In the genomic region with DNA sequence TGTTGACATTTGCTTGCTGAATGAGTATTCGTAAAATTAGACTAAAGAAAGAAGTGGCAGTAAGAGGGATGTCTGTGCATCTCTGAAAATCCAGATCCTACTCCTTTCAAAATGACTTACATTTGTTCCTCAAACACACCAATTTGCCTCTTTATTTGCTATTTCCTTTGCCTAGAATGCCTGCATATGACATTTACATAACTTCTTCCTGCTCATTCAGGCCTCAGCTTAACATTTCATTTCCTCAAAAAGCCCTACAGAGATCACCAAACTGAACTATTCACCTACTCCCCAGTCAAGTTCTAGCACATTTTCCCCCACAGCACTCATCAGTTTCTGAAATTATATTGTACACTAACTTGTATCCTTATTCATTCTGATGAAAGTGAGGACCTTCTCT, we compare ENCODE assay signal across 16 cellular contexts.
DNase-seq lines count a peak whose midpoint lies in the region; ATAC-seq and TF ChIP-seq lines count a peak whose summit lies in the region.
"Had no signal": no experiment of that assay in that cellular context is flagged by ENCODE, and none has a peak within 500 bp of the region (broad histone marks: within the 10 kb centered on the region; RNA-seq: fewer than 3 reads in every experiment).

No MANE protein-coding gene starts in this region.

- no peaks in the 10 kb centered on the region for H3K9me2 ChIP-seq in Karpas-422 (replicated peaks; ENCODE audit: insufficient read depth, low read length)

- TF ChIP-seq CTCF in endodermal cell (conservative IDR thresholded peaks at IDR 0.05): no peak

- no peak overlapping the region for H3K4me3 Mint-ChIP-seq in endodermal cell
- H3K4me3 Mint-ChIP-seq: B cell; CD4-positive, alpha-beta T cell had no signal

- H3K4me3 ChIP-seq in Karpas-422 (ENCODE audit: low read length) (no peak overlapping the region), endodermal cell (ENCODE audit: low read length) (peak overlapping the region; percentile 26), neuron (ENCODE audit: low read length) (no peak overlapping the region)
- H3K4me3 ChIP-seq: SJSA1 had no signal

- no peaks in the 10 kb centered on the region for H3K27me3 Mint-ChIP-seq in endodermal cell (ENCODE audit: insufficient read depth)
- H3K27me3 Mint-ChIP-seq: B cell; CD4-positive, alpha-beta T cell had no signal

- no peak overlapping the region for H3K4me2 ChIP-seq in Karpas-422 (ENCODE audit: low read depth, low read length, poor library complexity, severe bottlenecking)

- H3K4me1 ChIP-seq in Karpas-422 (ENCODE audit: low read length): peaks cover 7% of the 10 kb centered on the region; the same call in 1 of the 2 replicates
- H3K4me1 ChIP-seq in endodermal cell (ENCODE audit: control insufficient read depth, insufficient read depth, low read length): no peaks in the 10 kb centered on the region
- no peaks in the 10 kb centered on the region for H3K4me1 ChIP-seq in neuron (ENCODE audit: insufficient read depth, low read length)
- H3K4me1 ChIP-seq: SJSA1 had no signal

- peaks cover 6% of the 10 kb centered on the region for H3K9me3 Mint-ChIP-seq in endodermal cell

- peak overlapping the region; percentile 33 for H3K27ac Mint-ChIP-seq in endodermal cell
- H3K27ac Mint-ChIP-seq: B cell; CD4-positive, alpha-beta T cell had no signal

- no peaks in the 10 kb centered on the region for H3K36me3 Mint-ChIP-seq in endodermal cell (ENCODE audit: low read depth)

- H3K9ac ChIP-seq in Karpas-422 (ENCODE audit: low read length) (no peak overlapping the region), endodermal cell (ENCODE audit: extremely low read depth, low read length, poor library complexity, severe bottlenecking) (no peak overlapping the region)

- H3K27me3 ChIP-seq in Karpas-422 (ENCODE audit: low read length) (no peaks in the 10 kb centered on the region), endodermal cell (ENCODE audit: control insufficient read depth, insufficient read depth, low read length, poor library complexity, severe bottlenecking) (no peaks in the 10 kb centered on the region), neuron (ENCODE audit: insufficient read depth, low read length) (no peaks in the 10 kb centered on the region)
- H3K27me3 ChIP-seq: SJSA1 had no signal

- no peak overlapping the region for H3K27ac ChIP-seq in Karpas-422 (ENCODE audit: low read length)
- no peak overlapping the region for H3K27ac ChIP-seq in endodermal cell (ENCODE audit: low read depth, low read length)
- H3K27ac ChIP-seq: SJSA1 had no signal

- peak overlapping the region; percentile 86 for H2AFZ ChIP-seq in Karpas-422 (ENCODE audit: low read length)
- H2AFZ ChIP-seq in neuron (ENCODE audit: low read depth, low read length): peak overlapping the region; percentile 47

- H3K9me3 ChIP-seq in Karpas-422 (ENCODE audit: low read length) (peaks cover 8% of the 10 kb centered on the region), endodermal cell (ENCODE audit: control insufficient read depth, low read length) (no peaks in the 10 kb centered on the region), neuron (ENCODE audit: low read length) (no peaks in the 10 kb centered on the region)
- H3K9me3 ChIP-seq: SJSA1 had no signal

- peaks cover 19% of the 10 kb centered on the region for H3K4me1 Mint-ChIP-seq in endodermal cell

- H3K79me2 ChIP-seq in Karpas-422 (ENCODE audit: low read length): no peaks in the 10 kb centered on the region

- no peak for DNase-seq in Karpas-422
- no peak for DNase-seq in endodermal cell
- DNase-seq in iPS-NIHi11 (ENCODE audit: low spot score): no peak
- DNase-seq in activated T-cell treated with anti-CD3 and anti-CD28 coated beads, Interleukin-2, amount 50 U/mL, for 1 hour: no peak
- no peak for DNase-seq in activated naive CD4-positive, alpha-beta T cell (lab: John Stamatoyannopoulos, UW)
- DNase-seq: CD4-positive, alpha-beta T cell; GF-D8; Kasumi-1; NCI-H1436; NCI-H2081; NCI-H510A treated with DMSO at 0.1 percent for 48 hours had no signal

- H3K36me3 ChIP-seq in Karpas-422 (ENCODE audit: insufficient read depth, low read length) (no peaks in the 10 kb centered on the region), endodermal cell (ENCODE audit: control insufficient read depth, insufficient read depth, low read length) (no peaks in the 10 kb centered on the region), neuron (ENCODE audit: insufficient read depth, low read length) (no peaks in the 10 kb centered on the region)
- H3K36me3 ChIP-seq: SJSA1 had no signal

- no peaks in the 10 kb centered on the region for H4K20me1 ChIP-seq in Karpas-422 (ENCODE audit: insufficient read depth, low read depth, low read length)

- ATAC-seq in GM19351 (IDR thresholded peaks at IDR 0.05; ENCODE audit: unreplicated experiment): peak; percentile 73
- ATAC-seq in GM18858 (IDR thresholded peaks at IDR 0.05; ENCODE audit: unreplicated experiment): no peak

- WGBS in endodermal cell (ENCODE audit: insufficient coverage in 1 of 2, insufficient read length in 1 of 2), 2 experiments: 100% methylated on average over 1 of the region's 1 CpG
